Comparison of ENCODE assay signal across 1 cellular context in the genomic region with DNA sequence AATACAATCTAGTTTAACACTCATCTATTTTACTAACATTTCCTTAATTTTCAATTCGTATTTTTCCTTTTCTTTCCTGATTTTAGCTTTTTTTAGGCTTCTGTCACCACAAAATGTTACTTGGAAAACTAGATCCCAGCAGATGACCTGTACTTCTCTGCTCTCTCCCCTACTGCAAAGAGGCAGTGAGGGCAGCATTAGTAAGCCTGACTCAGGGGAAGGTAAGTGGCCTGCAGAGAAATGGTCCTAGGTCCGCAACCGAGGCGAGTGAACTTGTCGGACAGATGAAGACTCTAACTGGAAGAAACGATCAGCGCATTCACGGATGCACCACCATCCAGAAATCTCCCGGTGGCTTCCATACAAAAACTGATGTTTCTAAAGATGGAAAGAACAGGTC.
TF ChIP-seq lines count a peak whose summit lies in the region.

No MANE protein-coding gene starts in this region.

TF ChIP-seq in liver, 16 proteins besides CTCF, POLR2A, EP300 and RAD21 (continued from another document):
- TF ChIP-seq, protein P1, sequence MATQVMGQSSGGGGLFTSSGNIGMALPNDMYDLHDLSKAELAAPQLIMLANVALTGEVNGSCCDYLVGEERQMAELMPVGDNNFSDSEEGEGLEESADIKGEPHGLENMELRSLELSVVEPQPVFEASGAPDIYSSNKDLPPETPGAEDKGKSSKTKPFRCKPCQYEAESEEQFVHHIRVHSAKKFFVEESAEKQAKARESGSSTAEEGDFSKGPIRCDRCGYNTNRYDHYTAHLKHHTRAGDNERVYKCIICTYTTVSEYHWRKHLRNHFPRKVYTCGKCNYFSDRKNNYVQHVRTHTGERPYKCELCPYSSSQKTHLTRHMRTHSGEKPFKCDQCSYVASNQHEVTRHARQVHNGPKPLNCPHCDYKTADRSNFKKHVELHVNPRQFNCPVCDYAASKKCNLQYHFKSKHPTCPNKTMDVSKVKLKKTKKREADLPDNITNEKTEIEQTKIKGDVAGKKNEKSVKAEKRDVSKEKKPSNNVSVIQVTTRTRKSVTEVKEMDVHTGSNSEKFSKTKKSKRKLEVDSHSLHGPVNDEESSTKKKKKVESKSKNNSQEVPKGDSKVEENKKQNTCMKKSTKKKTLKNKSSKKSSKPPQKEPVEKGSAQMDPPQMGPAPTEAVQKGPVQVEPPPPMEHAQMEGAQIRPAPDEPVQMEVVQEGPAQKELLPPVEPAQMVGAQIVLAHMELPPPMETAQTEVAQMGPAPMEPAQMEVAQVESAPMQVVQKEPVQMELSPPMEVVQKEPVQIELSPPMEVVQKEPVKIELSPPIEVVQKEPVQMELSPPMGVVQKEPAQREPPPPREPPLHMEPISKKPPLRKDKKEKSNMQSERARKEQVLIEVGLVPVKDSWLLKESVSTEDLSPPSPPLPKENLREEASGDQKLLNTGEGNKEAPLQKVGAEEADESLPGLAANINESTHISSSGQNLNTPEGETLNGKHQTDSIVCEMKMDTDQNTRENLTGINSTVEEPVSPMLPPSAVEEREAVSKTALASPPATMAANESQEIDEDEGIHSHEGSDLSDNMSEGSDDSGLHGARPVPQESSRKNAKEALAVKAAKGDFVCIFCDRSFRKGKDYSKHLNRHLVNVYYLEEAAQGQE (IDR thresholded peaks at IDR 0.05) = no peak
